11 cellular contexts compared by ENCODE assay signal in the genomic region with DNA sequence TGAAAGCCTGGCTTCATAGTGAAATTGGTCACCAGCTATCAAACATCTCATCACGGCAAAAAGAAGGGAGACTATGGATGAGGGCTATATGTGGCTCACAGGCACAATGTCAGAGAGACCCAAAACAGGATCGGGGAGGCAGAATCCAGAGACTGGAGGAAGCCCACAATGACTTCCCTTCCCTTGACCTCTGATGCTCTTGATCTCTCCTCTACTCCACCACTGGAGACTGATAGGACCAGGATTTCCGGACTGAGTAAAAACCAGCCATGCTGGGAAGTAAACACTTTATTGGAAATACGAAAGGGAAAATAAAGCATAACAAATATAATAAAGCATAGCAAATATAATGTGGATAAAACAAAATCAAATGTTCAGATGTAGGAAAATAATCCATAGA.
"Had no signal": no experiment of that assay in that cellular context is flagged by ENCODE, and none has a peak within 500 bp of the region (broad histone marks: within the 10 kb centered on the region; RNA-seq: fewer than 3 reads in every experiment).

No MANE protein-coding gene starts in this region.

- FAIRE-seq: H1, H54 had no signal

- H3K36me3 ChIP-seq: HAP-1 had no signal

- H3K9me3 ChIP-seq: HAP-1 had no signal

- H3K4me3 ChIP-seq: GM23248, GM23338, HAP-1 had no signal

- H3K27ac ChIP-seq: GM23248 had no signal

- H3K4me1 ChIP-seq: HAP-1 had no signal

- H3K4me2 ChIP-seq: GM23338 had no signal

- H2AFZ ChIP-seq: GM23248, GM23338 had no signal

- DNase-seq: GM23248, GOT3, H7, H9, HCEC 1CT, HFFc6 had no signal

- H3K9ac ChIP-seq: GM23248 had no signal

- ATAC-seq: GM23338, HCT116 had no signal
